ENCODE assay signal across 18 cellular contexts in the genomic region with DNA sequence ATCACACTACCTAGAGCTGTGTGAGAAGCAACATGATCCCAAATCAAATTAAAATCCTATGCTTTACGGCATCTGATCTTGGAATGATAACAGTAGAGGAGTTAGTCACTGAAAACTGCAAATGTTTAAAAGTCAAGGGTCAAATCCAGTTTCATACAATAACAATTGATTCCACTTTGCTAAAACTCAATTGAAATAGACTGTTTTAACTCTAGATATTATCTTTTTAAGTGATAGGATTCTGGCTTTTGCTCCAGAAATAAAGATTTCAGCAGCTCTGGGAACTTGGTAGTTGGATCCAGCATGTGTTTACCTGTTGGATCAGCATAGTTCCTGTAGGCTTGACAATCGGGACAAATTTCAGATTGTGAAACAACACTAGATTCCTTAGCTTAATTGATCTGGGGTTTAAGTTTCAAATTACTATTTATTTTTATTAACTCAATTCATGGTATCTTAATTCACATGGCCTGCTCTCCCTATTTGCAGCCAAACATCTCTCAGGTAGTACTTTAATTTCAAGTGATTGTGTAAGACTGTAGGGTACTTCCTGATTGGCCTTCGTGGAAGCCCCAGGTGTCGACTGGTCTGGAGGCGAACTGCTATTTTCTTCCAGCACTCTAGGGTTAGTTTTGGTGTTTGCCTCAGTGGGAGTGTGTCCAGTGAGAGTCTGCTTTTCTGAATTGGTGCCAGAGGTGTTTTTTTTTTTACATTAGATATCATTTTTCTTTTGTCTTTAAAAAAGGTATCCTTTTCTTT. TPM values are rescaled to one million over a fixed set of nuclear protein-coding genes. Genes with fewer than 3 reads are reported as not detected.
DNase-seq lines count a peak whose midpoint lies in the region; ATAC-seq, FAIRE-seq and TF ChIP-seq lines count a peak whose summit lies in the region.
"Had no signal": no experiment of that assay in that cellular context is flagged by ENCODE, and none has a peak within 500 bp of the region (broad histone marks: within the 10 kb centered on the region; RNA-seq: fewer than 3 reads in every experiment).

No MANE protein-coding gene starts in this region.

- peaks cover 3% of the 10 kb centered on the region; the same call in 1 of the 2 replicates for H4K20me1 ChIP-seq in IMR-90 (ENCODE audit: insufficient read depth, low read length)
- H4K20me1 ChIP-seq in GM12878 (ENCODE audit: control insufficient read depth, insufficient read depth), result no peaks in the 10 kb centered on the region

- peaks cover 17% of the 10 kb centered on the region for H3K36me3 Mint-ChIP-seq in activated naive CD8-positive, alpha-beta T cell treated with anti-CD3 and anti-CD28 coated beads, Interleukin-2, amount 50 U/mL, for 24 hours (ENCODE audit: low read depth)

- H3K56ac ChIP-seq in IMR-90 (ENCODE audit: extremely low read depth, insufficient read depth, low read length), result no peak overlapping the region

- no peak overlapping the region for H3K23ac ChIP-seq in IMR-90 (ENCODE audit: low read depth, low read length)

- CTCF ChIA-PET in IMR-90 (lab: Yijun Ruan, JAX), result interaction anchor here (0.7 kb wide), 1 partner anchor 15 kb away, joined by 3 read pairs; no protein-coding TSS in a partner anchor
- CTCF ChIA-PET in GM12878 (lab: Yijun Ruan, JAX), result interaction anchor here (0.8 to 1.1 kb wide), 3 partner anchors 10 to 51 kb away, joined by 3 to 4 read pairs (median 4); no protein-coding TSS in a partner anchor

- 0 out of 2 replicates have a peak, but pooled peaks have one; percentile 21 for ATAC-seq in IMR-90 (ENCODE audit: low read depth)
- ATAC-seq in GM12878, result peak; percentile 23; the same call in 1 of the 3 replicates
- peak; percentile 60 for ATAC-seq in left lung
- ATAC-seq in activated naive CD8-positive, alpha-beta T cell treated with anti-CD3 and anti-CD28 coated beads, Interleukin-2, amount 50 U/mL, for 24 hours, result no peak
- no peak for ATAC-seq in GM19324 (IDR thresholded peaks at IDR 0.05; ENCODE audit: low FRiP score, unreplicated experiment)
- ATAC-seq: naive thymus-derived CD8-positive, alpha-beta T cell had no signal

- no peak overlapping the region for H2AK9ac ChIP-seq in IMR-90 (replicated peaks; ENCODE audit: low read depth, low read length, poor library complexity)

- intact Hi-C loops in IMR-90 (cut with micrococcal nuclease) (loop anchor here (5.0 kb wide), 1 partner anchor 221 kb away; no protein-coding TSS in a partner anchor), GM12878 (cut with micrococcal nuclease; ENCODE audit: unreplicated experiment) (no loop called here), left lung (cut with DNase I) (no loop called here)

- H3K9me1 ChIP-seq in IMR-90 (ENCODE audit: insufficient read depth, low read length), result no peaks in the 10 kb centered on the region

- no peak overlapping the region for H3K4ac ChIP-seq in IMR-90 (ENCODE audit: low read depth, low read length)

- H3K27me3 Mint-ChIP-seq in activated naive CD8-positive, alpha-beta T cell treated with anti-CD3 and anti-CD28 coated beads, Interleukin-2, amount 50 U/mL, for 24 hours, result no peaks in the 10 kb centered on the region
- H3K27me3 Mint-ChIP-seq: activated naive CD4-positive, alpha-beta T cell treated with anti-CD3 and anti-CD28 coated beads, Interleukin-2, amount 50 U/mL, for 24 hours; naive thymus-derived CD8-positive, alpha-beta T cell had no signal

- H3K36me3 ChIP-seq in IMR-90 (ENCODE audit: control insufficient read depth, insufficient read depth, low read length) (peaks cover 4% of the 10 kb centered on the region; the same call in 1 of the 2 replicates), GM12878 (ENCODE audit: control insufficient read depth in 2 of 2, insufficient read depth in 2 of 2, low read length in 1 of 2) (no peaks in the 10 kb centered on the region; a peak in 1 of 4 replicates), left lung (peaks cover 1 to 25% of the 10 kb centered on the region in 2 donors)

- RAD21 ChIA-PET in GM12878 (lab: Charles Lee; ENCODE audit: unreplicated experiment), result interaction anchor here (0.6 to 1.1 kb wide), 3 partner anchors 193 to 359 kb away, joined by 3 to 5 read pairs (median 3); no protein-coding TSS in a partner anchor

- TF ChIP-seq EP300 in GM12878 (IDR thresholded peaks at IDR 0.05; ENCODE audit: borderline replicate concordance in 1 of 2, control insufficient read depth in 1 of 2, low read depth in 2 of 2, low read length in 2 of 2), result no peak

- no peak overlapping the region for H3K9ac ChIP-seq in IMR-90 (ENCODE audit: low read depth, low read length)
- no peak overlapping the region for H3K9ac ChIP-seq in GM12878 (ENCODE audit: control insufficient read depth, insufficient read depth, low read length)
- H3K9ac ChIP-seq: BLaER1 treated with 17β-estradiol and CSF1 and Interleukin-3, amounts not matched to agents 10 nM and 100 nM had no signal

- H3K4me2 ChIP-seq in IMR-90 (ENCODE audit: low read depth, low read length) (peak overlapping the region; percentile 36), GM12878 (ENCODE audit: control insufficient read depth, insufficient read depth) (no peak overlapping the region)
- H3K4me2 ChIP-seq: BLaER1 treated with 17β-estradiol and CSF1 and Interleukin-3, amounts not matched to agents 10 nM and 100 nM had no signal

- H3K9me3 Mint-ChIP-seq in activated naive CD8-positive, alpha-beta T cell treated with anti-CD3 and anti-CD28 coated beads, Interleukin-2, amount 50 U/mL, for 24 hours, result no peaks in the 10 kb centered on the region
- H3K9me3 Mint-ChIP-seq: activated naive CD4-positive, alpha-beta T cell treated with anti-CD3 and anti-CD28 coated beads, Interleukin-2, amount 50 U/mL, for 24 hours; immature natural killer cell; naive thymus-derived CD8-positive, alpha-beta T cell; T-helper 2 cell treated with Interferon-gamma antibody and Interleukin-4, amounts not matched to agents 5 μg/mL and 100 μg/mL, for 36 hours had no signal

- in situ Hi-C loops in Caki2 (cut with HindIII; ENCODE audit: low pct_unique_long_range_greater_than_20kb, low sequenced_read_pairs), result loop anchor here (10.0 to 25.0 kb wide), 2 partner anchors 296 to 359 kb away; no protein-coding TSS in a partner anchor
- in situ Hi-C loops in IMR-90 (cut with MboI; ENCODE audit: low sequenced_read_pairs), result no loop called here
- in situ Hi-C loops in GM12878 (cut with MboI), result no loop called here

- no peaks in the 10 kb centered on the region for H3K79me1 ChIP-seq in IMR-90 (ENCODE audit: low read depth in 1 of 2, low read length in 2 of 2)

- H4K8ac ChIP-seq in IMR-90 (ENCODE audit: low read depth in 2 of 2, low read length in 2 of 2), result 0 out of 4 replicates have a peak overlapping the region, but pooled peaks of 1 of the 2 experiments have one; percentile 40

- DNase-seq in Caki2 (ENCODE audit: low read depth), result peak; percentile 47
- DNase-seq in IMR-90, result peak; percentile 57
- no peak for DNase-seq in GM12878 (ENCODE audit: low read depth, low spot score)
- no peak for DNase-seq in left lung
- DNase-seq in activated naive CD8-positive, alpha-beta T cell treated with anti-CD3 and anti-CD28 coated beads, Interleukin-2, amount 50 U/mL, for 24 hours, result no peak
- DNase-seq in OCI-M2 (lab: John Stamatoyannopoulos, UW; ENCODE audit: unreplicated experiment), result no peak
- no peak for DNase-seq in DMS114 treated with DMSO at 0.1 percent for 48 hours (lab: John Stamatoyannopoulos, UW; ENCODE audit: unreplicated experiment)
- DNase-seq: immature natural killer cell; KBM-7; naive thymus-derived CD8-positive, alpha-beta T cell; NCI-H187 treated with DMSO at 0.1 percent for 48 hours; stomach had no signal

- no peak for FAIRE-seq in GM12878 (lab: Jason Lieb, UNC)
- FAIRE-seq: G401.6 had no signal

- no CpG with 5 or more reads among the region's 5 CpGs for WGBS in IMR-90 (ENCODE audit: extremely low coverage in 2 of 2, insufficient read length in 1 of 2), 2 experiments
- 97% methylated on average over 5 of the region's 5 CpGs for WGBS in GM12878 (ENCODE audit: insufficient coverage, insufficient replicate concordance, low lambda C conversion rate, missing lambda C conversion rate)

- H2BK20ac ChIP-seq in IMR-90 (ENCODE audit: low read depth, low read length), result peak overlapping the region; percentile 22; the same call in 1 of the 2 replicates

- H3K27me3 ChIP-seq in IMR-90 (ENCODE audit: control insufficient read depth, insufficient read depth, low read length), result no peaks in the 10 kb centered on the region
- H3K27me3 ChIP-seq in GM12878 (replicated peaks in 1 of 2; ENCODE audit: control insufficient read depth in 2 of 2, insufficient read depth in 2 of 2, low read length in 1 of 2), result no peaks in the 10 kb centered on the region
- no peaks in the 10 kb centered on the region for H3K27me3 ChIP-seq in left lung
- H3K27me3 ChIP-seq: BLaER1 treated with 17β-estradiol and CSF1 and Interleukin-3, amounts not matched to agents 10 nM and 100 nM; right atrium auricular region; stomach had no signal

- SMC1A ChIA-PET in GM12878 (lab: Charles Lee; ENCODE audit: uncharacterized antibody, unreplicated experiment), result interaction anchor here (0.8 to 2.2 kb wide), 15 partner anchors 9 to 363 kb away, joined by 3 to 6 read pairs (median 4); no protein-coding TSS in a partner anchor

- H3K4me1 Mint-ChIP-seq in activated naive CD8-positive, alpha-beta T cell treated with anti-CD3 and anti-CD28 coated beads, Interleukin-2, amount 50 U/mL, for 24 hours, result peaks cover 36% of the 10 kb centered on the region
- H3K4me1 Mint-ChIP-seq: immature natural killer cell had no signal

- TF ChIP-seq POLR2A in IMR-90 (IDR thresholded peaks at IDR 0.05; ENCODE audit: low read depth, low read length), result no peak
- no peak for TF ChIP-seq POLR2A in GM12878 (IDR thresholded peaks at IDR 0.05; ENCODE audit: low read depth, low read length)

- H2AFZ ChIP-seq in IMR-90 (replicated peaks; ENCODE audit: low read length, poor library complexity) (no peak overlapping the region), GM12878 (ENCODE audit: control insufficient read depth, low read depth, low read length) (no peak overlapping the region)

- no peak overlapping the region for H3K4me3 Mint-ChIP-seq in activated naive CD8-positive, alpha-beta T cell treated with anti-CD3 and anti-CD28 coated beads, Interleukin-2, amount 50 U/mL, for 24 hours
- H3K4me3 Mint-ChIP-seq: activated naive CD4-positive, alpha-beta T cell treated with anti-CD3 and anti-CD28 coated beads, Interleukin-2, amount 50 U/mL, for 24 hours; immature natural killer cell; naive thymus-derived CD8-positive, alpha-beta T cell; T-helper 2 cell treated with Interferon-gamma antibody and Interleukin-4, amounts not matched to agents 5 μg/mL and 100 μg/mL, for 36 hours had no signal

- no peak overlapping the region for H3K27ac Mint-ChIP-seq in activated naive CD8-positive, alpha-beta T cell treated with anti-CD3 and anti-CD28 coated beads, Interleukin-2, amount 50 U/mL, for 24 hours
- H3K27ac Mint-ChIP-seq: activated naive CD4-positive, alpha-beta T cell treated with anti-CD3 and anti-CD28 coated beads, Interleukin-2, amount 50 U/mL, for 24 hours; T-helper 2 cell treated with Interferon-gamma antibody and Interleukin-4, amounts not matched to agents 5 μg/mL and 100 μg/mL, for 36 hours had no signal

- H4K91ac ChIP-seq in IMR-90 (ENCODE audit: insufficient read depth, low read depth, low read length), result no peak overlapping the region; the same call in 1 of the 2 replicates

- 0 out of 2 replicates have a peak overlapping the region, but pooled peaks have one; percentile 14 for H3K14ac ChIP-seq in IMR-90 (replicated peaks; ENCODE audit: low read depth, low read length)

- H3K9me3 ChIP-seq in IMR-90 (ENCODE audit: control insufficient read depth, insufficient read depth, low read length), result no peaks in the 10 kb centered on the region
- H3K9me3 ChIP-seq in GM12878 (replicated peaks; ENCODE audit: control insufficient read depth, insufficient read depth, low read length), result no peaks in the 10 kb centered on the region
- H3K9me3 ChIP-seq in left lung, result no peaks in the 10 kb centered on the region
- H3K9me3 ChIP-seq: BLaER1 treated with 17β-estradiol and CSF1 and Interleukin-3, amounts not matched to agents 10 nM and 100 nM; right atrium auricular region; stomach had no signal

- H3K4me1 ChIP-seq in IMR-90 (ENCODE audit: control insufficient read depth, insufficient read depth, low read length) (peaks cover 8% of the 10 kb centered on the region), GM12878 (ENCODE audit: control insufficient read depth, insufficient read depth, low read length) (no peaks in the 10 kb centered on the region; the same call in none of the 2 replicates), left lung (no peaks in the 10 kb centered on the region)

- no peak overlapping the region for H2AK5ac ChIP-seq in IMR-90 (ENCODE audit: low read depth, low read length)

- BruUV-seq in IMR-90 (replicated peaks; lab: Mats Ljungman, UMichigan) (no TSS peak), GM12878 (replicated peaks; lab: Mats Ljungman, UMichigan) (no TSS peak)

- no peak for TF ChIP-seq RAD21 in IMR-90 (IDR thresholded peaks at IDR 0.05; ENCODE audit: low read length)
- no peak for TF ChIP-seq RAD21 in GM12878 (IDR thresholded peaks at IDR 0.05; ENCODE audit: insufficient read depth, low read depth, low read length)

- H3K27ac ChIP-seq in IMR-90 (ENCODE audit: insufficient read depth, low read length) (peak overlapping the region; percentile 61), GM12878 (ENCODE audit: control insufficient read depth, insufficient read depth) (no peak overlapping the region), left lung (peak overlapping the region in 1 of 2 donors; percentile 28)
- H3K27ac ChIP-seq: right atrium auricular region had no signal

- peak overlapping the region; percentile 60 for H2BK5ac ChIP-seq in IMR-90 (ENCODE audit: low read depth, low read length, poor library complexity, severe bottlenecking)

- peak overlapping the region; percentile 36; the same call in 1 of the 3 replicates for H2BK15ac ChIP-seq in IMR-90 (ENCODE audit: low read depth, low read length)

- peak overlapping the region; percentile 60; the same call in 1 of the 2 replicates for H3K18ac ChIP-seq in IMR-90 (ENCODE audit: low read depth, low read length)

- H3K4me3 ChIP-seq in IMR-90 (ENCODE audit: insufficient read depth, low read depth, low read length) (no peak overlapping the region), GM12878 (no peak overlapping the region), left lung (no peak overlapping the region)
- H3K4me3 ChIP-seq: BLaER1 treated with 17β-estradiol and CSF1 and Interleukin-3, amounts not matched to agents 10 nM and 100 nM; right atrium auricular region; stomach had no signal

- no peak overlapping the region; the same call in 1 of the 2 replicates for H2BK120ac ChIP-seq in IMR-90 (ENCODE audit: low read depth, low read length)

- dilution Hi-C loops in IMR-90 (cut with HindIII; ENCODE audit: low sequenced_read_pairs, unreplicated experiment), result no loop called here

- H4K5ac ChIP-seq in IMR-90 (ENCODE audit: low read depth, low read length), result peak overlapping the region; percentile 44; the same call in 1 of the 2 replicates

- POLR2A ChIA-PET in IMR-90 (lab: Charles Lee; ENCODE audit: unreplicated experiment) (no interaction called here), GM12878 (lab: Charles Lee) (interaction anchor here (1.8 kb wide), 1 partner anchor 26 kb away, joined by 5 read pairs; no protein-coding TSS in a partner anchor)

- H3K79me2 ChIP-seq in GM12878 (ENCODE audit: control insufficient read depth, insufficient read depth, low read length), result no peaks in the 10 kb centered on the region

- TF ChIP-seq CTCF in IMR-90 (conservative IDR thresholded peaks at IDR 0.05; ENCODE audit: low read depth, low read length) (no peak), GM12878 (IDR thresholded peaks at IDR 0.05 in 2 of 3, conservative IDR thresholded peaks at IDR 0.05 in 1 of 3; ENCODE audit: control insufficient read depth in 2 of 3, extremely low read depth in 1 of 3, insufficient read depth in 1 of 3, low read depth in 3 of 3, low read length in 3 of 3) (no peak), left lung (IDR thresholded peaks at IDR 0.05) (no peak)

RNA-seq across cellular contexts. Expression of a gene that starts 16.6 kb away (rescaled TPM):
- total RNA-seq in Caki2 (2014; rRNA removed; shearing (Covaris generic); ENCODE audit: low replicate concordance), result 45.4 and 53.5 TPM in 2 replicates
- total RNA-seq in IMR-90 (2012; rRNA removed), result 35.0 and 43.0 TPM in 2 replicates
- polyA plus RNA-seq in IMR-90 (2012; rRNA removed), result 40.9 and 56.2 TPM in 2 replicates
- polyA plus RNA-seq in IMR-90 (2012; cell fraction: cytosol; rRNA removed), result 42.6 and 52.3 TPM in 2 replicates
- polyA plus RNA-seq in IMR-90 (2012; cell fraction: nucleus; rRNA removed; ENCODE audit: low replicate concordance), result 482 and 691 TPM in 2 replicates
- 396 and 457 TPM in 2 replicates for total RNA-seq in GM12878 (2013; cell fraction: nucleolus; rRNA removed)
- total RNA-seq in GM12878 (2014; rRNA removed), result 19.0 and 23.6 TPM in 2 replicates
- 20.1 and 24.3 TPM in 2 replicates for total RNA-seq in GM12878 (2014; rRNA removed; fragmentation: Illumina TruSeq; extraction: Trizol)
- total RNA-seq in GM12878 (2021), result 27.0 and 27.3 TPM in 2 replicates
- polyA plus RNA-seq in GM12878 (2011; ENCODE audit: low read depth), result 15.6 TPM
- polyA plus RNA-seq in GM12878 (2011; rRNA removed), result 50.8 and 53.8 TPM in 2 replicates
- 22.1 and 28.4 TPM in 2 replicates for polyA plus RNA-seq in GM12878 (2011; cell fraction: cytosol; rRNA removed)
- 95.4 and 129 TPM in 2 replicates for polyA plus RNA-seq in GM12878 (2011; cell fraction: nucleus; rRNA removed)
- polyA plus RNA-seq in GM12878 (2012), result 19.3 and 20.9 TPM in 2 replicates
- polyA plus RNA-seq in GM12878 (2014; fragmentation: Illumina TruSeq; extraction: Trizol), result 16.5 and 21.7 TPM in 2 replicates
- polyA plus RNA-seq in GM12878 (2014; fragmentation: Nextera tagmentation; extraction: Ambion mirVana), result 1 to 10 TPM; 6.3 to 8.9 TPM
- 18.2 TPM in 2 replicates for polyA plus RNA-seq in GM12878 (2014; rRNA removed)
- polyA plus RNA-seq in GM12878 (2016; fragmentation: Nextera tagmentation; extraction: Ambion mirVana), result 1 to 10 TPM; 7.7 to 8.5 TPM
- 114 and 135 TPM in 2 replicates for polyA minus RNA-seq in GM12878 (2011; rRNA and poly(A)+ RNA removed)
- 25.4 and 32.1 TPM in 2 replicates for polyA minus RNA-seq in GM12878 (2011; cell fraction: cytosol; rRNA and poly(A)+ RNA removed)
- 165 and 223 TPM in 2 replicates for polyA minus RNA-seq in GM12878 (2011; cell fraction: nucleus; rRNA and poly(A)+ RNA removed)
- 10 to 100 TPM; 57.9 to 76.0 TPM for total RNA-seq in left lung

Comparison
In these comparisons a context has a peak if more than half of its experiments do, and no peak if none do; other contexts are left out.
1. DNase-seq: peak in Caki2 (single experiment) and IMR-90 (single experiment); none in GM12878 (single experiment), left lung (0 of 2), activated naive CD8-positive, alpha-beta T cell treated with anti-CD3 and anti-CD28 coated beads, Interleukin-2, amount 50 U/mL, for 24 hours (single experiment), OCI-M2 (single experiment) and DMS114 treated with DMSO at 0.1 percent for 48 hours (single experiment).
2. ATAC-seq: peak in IMR-90 (single experiment), GM12878 (single experiment) and left lung (single experiment); none in activated naive CD8-positive, alpha-beta T cell treated with anti-CD3 and anti-CD28 coated beads, Interleukin-2, amount 50 U/mL, for 24 hours (single experiment) and GM19324 (single experiment).